In genomic region chr18:47316924-47317323, GRCh38 we compare ENCODE assay signal across 6 cellular contexts.
"Had no signal": no experiment of that assay in that cellular context is flagged by ENCODE, and none has a peak within 500 bp of the region (broad histone marks: within the 10 kb centered on the region; RNA-seq: fewer than 3 reads in every experiment).

No MANE protein-coding gene starts in this region.

- H3K4me3 ChIP-seq: K562 had no signal

- ATAC-seq: HepG2, K562 had no signal

- DNase-seq: IMR-90, KBM-7, KG1 had no signal

- H3K27ac ChIP-seq: HL-60 had no signal
